Comparison of ENCODE assay signal across 26 cellular contexts in genomic region chr2:17387591-17387990, GRCh38.
"Had no signal": no experiment of that assay in that cellular context is flagged by ENCODE, and none has a peak within 500 bp of the region (broad histone marks: within the 10 kb centered on the region; RNA-seq: fewer than 3 reads in every experiment).

No MANE protein-coding gene starts in this region.

- H3K4me1 ChIP-seq: neural progenitor cell, right atrium auricular region, testis, transverse colon had no signal

- H2AFZ ChIP-seq: neural progenitor cell had no signal

- H3K9me3 Mint-ChIP-seq: activated naive CD8-positive, alpha-beta T cell treated with anti-CD3 and anti-CD28 coated beads, Interleukin-2, amount 50 U/mL, for 24 hours; activated T-helper 2 cell treated with anti-CD3 and anti-CD28 coated beads, Interferon-gamma antibody, Interleukin-2, Interleukin-4, amounts not matched to agents 10 μg/mL and 5 μg/mL and 100 μg/mL, durations not matched to agents 14 hours and 24 hours and 36 hours; neural progenitor cell had no signal

- H3K27ac ChIP-seq: neural progenitor cell, right atrium auricular region, testis, transverse colon had no signal

- H3K27ac Mint-ChIP-seq: activated CD4-positive, alpha-beta T cell treated with anti-CD3 and anti-CD28 coated beads for 36 hours; activated CD8-positive, alpha-beta memory T cell treated with anti-CD3 and anti-CD28 coated beads, Interleukin-2, amount 10 ng/mL, durations not matched to agents 7 days and 5 days; activated CD8-positive, alpha-beta T cell treated with anti-CD3 and anti-CD28 coated beads, Interleukin-2, amount 10 ng/mL, durations not matched to agents 7 days and 5 days; activated naive CD4-positive, alpha-beta T cell treated with anti-CD3 and anti-CD28 coated beads, Interleukin-2, amount 50 U/mL, for 24 hours; activated naive CD8-positive, alpha-beta T cell treated with anti-CD3 and anti-CD28 coated beads, Interleukin-2, amount 50 U/mL, for 24 hours; activated T-helper 2 cell treated with anti-CD3 and anti-CD28 coated beads, Interferon-gamma antibody, Interleukin-2, Interleukin-4, amounts not matched to agents 10 μg/mL and 5 μg/mL and 100 μg/mL, durations not matched to agents 14 hours and 24 hours and 36 hours; brain; effector memory CD8-positive, alpha-beta T cell; naive thymus-derived CD8-positive, alpha-beta T cell; neural progenitor cell; T-helper 2 cell treated with Interferon-gamma antibody and Interleukin-4, amounts not matched to agents 5 μg/mL and 100 μg/mL, for 36 hours had no signal

- H3K27me3 Mint-ChIP-seq: activated CD4-positive, alpha-beta T cell treated with anti-CD3 and anti-CD28 coated beads for 36 hours; activated CD8-positive, alpha-beta memory T cell treated with anti-CD3 and anti-CD28 coated beads, Interleukin-2, amount 10 ng/mL, durations not matched to agents 7 days and 5 days; activated naive CD8-positive, alpha-beta T cell treated with anti-CD3 and anti-CD28 coated beads, Interleukin-2, amount 50 U/mL, for 24 hours; effector memory CD8-positive, alpha-beta T cell had no signal

- H3K4me3 ChIP-seq: neural progenitor cell, right atrium auricular region, testis, transverse colon had no signal

- H3K36me3 ChIP-seq: neural progenitor cell, right atrium auricular region, transverse colon had no signal

- H3K27me3 ChIP-seq: neural progenitor cell, right atrium auricular region, testis, transverse colon had no signal

- H3K4me2 ChIP-seq: neural progenitor cell had no signal

- DNase-seq: activated CD4-positive, alpha-beta T cell treated with anti-CD3 and anti-CD28 coated beads for 36 hours; activated CD4-positive, CD25-positive, alpha-beta regulatory T cell; activated CD8-positive, alpha-beta memory T cell treated with anti-CD3 and anti-CD28 coated beads, Interleukin-2, amount 10 ng/mL, durations not matched to agents 7 days and 5 days; activated CD8-positive, alpha-beta T cell treated with anti-CD3 and anti-CD28 coated beads, Interleukin-2, amount 10 ng/mL, durations not matched to agents 7 days and 5 days; activated naive CD8-positive, alpha-beta T cell treated with anti-CD3 and anti-CD28 coated beads, Interleukin-2, amount 50 U/mL, for 24 hours; activated T-cell treated with anti-CD3 and anti-CD28 coated beads, Interleukin-2, amount 50 U/mL, for 48 hours; caudate nucleus; cortex of kidney; effector memory CD8-positive, alpha-beta T cell; head of caudate nucleus; hippocampal formation; left cardiac atrium; left ventricle myocardium superior; midbrain; naive thymus-derived CD8-positive, alpha-beta T cell; stimulated activated CD4-positive, alpha-beta T cell treated with anti-CD3 and anti-CD28 coated beads, Interleukin-2, amount 100 ng/mL, for 48 hours; stimulated activated naive CD4-positive, alpha-beta T cell treated with Interleukin-2 at 50 U/mL for 16 hours; T-helper 1 cell; testis; transverse colon had no signal

- H3K9ac ChIP-seq: neural progenitor cell had no signal

- H3K4me1 Mint-ChIP-seq: activated CD4-positive, alpha-beta T cell treated with anti-CD3 and anti-CD28 coated beads for 36 hours; activated CD8-positive, alpha-beta memory T cell treated with anti-CD3 and anti-CD28 coated beads, Interleukin-2, amount 10 ng/mL, durations not matched to agents 7 days and 5 days; activated naive CD4-positive, alpha-beta T cell treated with anti-CD3 and anti-CD28 coated beads, Interleukin-2, amount 50 U/mL, for 24 hours; activated naive CD8-positive, alpha-beta T cell treated with anti-CD3 and anti-CD28 coated beads, Interleukin-2, amount 50 U/mL, for 24 hours; brain; naive thymus-derived CD8-positive, alpha-beta T cell; neural progenitor cell had no signal

- ATAC-seq: activated CD4-positive, alpha-beta T cell treated with anti-CD3 and anti-CD28 coated beads for 36 hours; activated CD8-positive, alpha-beta memory T cell treated with anti-CD3 and anti-CD28 coated beads, Interleukin-2, amount 10 ng/mL, durations not matched to agents 7 days and 5 days; activated CD8-positive, alpha-beta T cell treated with anti-CD3 and anti-CD28 coated beads, Interleukin-2, amount 10 ng/mL, durations not matched to agents 7 days and 5 days; activated naive CD8-positive, alpha-beta T cell treated with anti-CD3 and anti-CD28 coated beads, Interleukin-2, amount 50 U/mL, for 24 hours; effector memory CD8-positive, alpha-beta T cell; left cardiac atrium; left ventricle myocardium superior; naive thymus-derived CD8-positive, alpha-beta T cell had no signal

- H3K36me3 Mint-ChIP-seq: activated CD8-positive, alpha-beta memory T cell treated with anti-CD3 and anti-CD28 coated beads, Interleukin-2, amount 10 ng/mL, durations not matched to agents 7 days and 5 days; activated naive CD4-positive, alpha-beta T cell treated with anti-CD3 and anti-CD28 coated beads, Interleukin-2, amount 50 U/mL, for 24 hours; brain; neural progenitor cell had no signal

- H3K4me3 Mint-ChIP-seq: activated CD4-positive, alpha-beta T cell treated with anti-CD3 and anti-CD28 coated beads for 36 hours; activated CD8-positive, alpha-beta memory T cell treated with anti-CD3 and anti-CD28 coated beads, Interleukin-2, amount 10 ng/mL, durations not matched to agents 7 days and 5 days; activated CD8-positive, alpha-beta T cell treated with anti-CD3 and anti-CD28 coated beads, Interleukin-2, amount 10 ng/mL, durations not matched to agents 7 days and 5 days; activated naive CD4-positive, alpha-beta T cell treated with anti-CD3 and anti-CD28 coated beads, Interleukin-2, amount 50 U/mL, for 24 hours; activated naive CD8-positive, alpha-beta T cell treated with anti-CD3 and anti-CD28 coated beads, Interleukin-2, amount 50 U/mL, for 24 hours; brain; effector memory CD8-positive, alpha-beta T cell; naive thymus-derived CD8-positive, alpha-beta T cell; neural progenitor cell; T-helper 2 cell treated with Interferon-gamma antibody and Interleukin-4, amounts not matched to agents 5 μg/mL and 100 μg/mL, for 36 hours had no signal

- H3K9me3 ChIP-seq: right atrium auricular region, testis, transverse colon had no signal
